8 cellular contexts compared by ENCODE assay signal in genomic region chr19:21482863-21483276, GRCh38. TPM values are rescaled to one million over a fixed set of nuclear protein-coding genes. Genes with fewer than 3 reads are reported as not detected.
DNase-seq lines count a peak whose midpoint lies in the region; ATAC-seq and TF ChIP-seq lines count a peak whose summit lies in the region.

No MANE protein-coding gene starts in this region.

- TF ChIP-seq CTCF in GM10248 (IDR thresholded peaks at IDR 0.05; ENCODE audit: control extremely low read depth, extremely low read depth, low read depth, missing control alignments) (peak; percentile 59), gastrocnemius medialis (IDR thresholded peaks at IDR 0.05 in 4 of 5, conservative IDR thresholded peaks at IDR 0.05 in 1 of 5) (peak; percentile 42 to 73 (median 51)), Calu3 (IDR thresholded peaks at IDR 0.05; ENCODE audit: unreplicated experiment) (no peak)

- no TSS peak for BruUV-seq in Calu3 (replicated peaks; lab: Mats Ljungman, UMichigan)

- no peaks in the 10 kb centered on the region for H3K36me3 ChIP-seq in gastrocnemius medialis

- peak overlapping the region in 2 of 4 donors; percentile 14 to 53 for H3K27ac ChIP-seq in gastrocnemius medialis

- CTCF ChIA-PET in GM10248 (lab: Yijun Ruan, JAX), result interaction anchor here (0.9 to 1.5 kb wide), 4 partner anchors 17 to 472 kb away, joined by 3 to 4 read pairs (median 3); no protein-coding TSS in a partner anchor
- CTCF ChIA-PET in Calu3 (lab: Charles Lee), result no interaction called here

- in situ Hi-C loops in gastrocnemius medialis (cut with MboI; ENCODE audit: low sequenced_read_pairs in 4 of 4), result loop anchor here in 1 of 4 donors (25.0 kb wide), 1 partner anchor 204 kb away; no protein-coding TSS in a partner anchor

- H3K27me3 Mint-ChIP-seq in activated T-helper 17 cell treated with anti-CD3 and anti-CD28 coated beads, Interleukin-2, amount 50 U/mL, for 72 hours, result no peaks in the 10 kb centered on the region
- no peaks in the 10 kb centered on the region for H3K27me3 Mint-ChIP-seq in Calu3 (ENCODE audit: unreplicated experiment)

- H3K27ac Mint-ChIP-seq in activated T-helper 17 cell treated with anti-CD3 and anti-CD28 coated beads, Interleukin-2, amount 50 U/mL, for 72 hours, result peak overlapping the region; percentile 31
- H3K27ac Mint-ChIP-seq in Calu3 (ENCODE audit: unreplicated experiment), result no peak overlapping the region

- no peaks in the 10 kb centered on the region for H3K36me3 Mint-ChIP-seq in activated T-helper 17 cell treated with anti-CD3 and anti-CD28 coated beads, Interleukin-2, amount 50 U/mL, for 72 hours (ENCODE audit: low read depth)
- H3K36me3 Mint-ChIP-seq in Calu3 (ENCODE audit: insufficient read depth, unreplicated experiment), result peaks cover 5% of the 10 kb centered on the region

- H3K4me3 Mint-ChIP-seq in activated T-helper 17 cell treated with anti-CD3 and anti-CD28 coated beads, Interleukin-2, amount 50 U/mL, for 72 hours, result no peak overlapping the region
- H3K4me3 Mint-ChIP-seq in Calu3 (ENCODE audit: low read depth, unreplicated experiment), result no peak overlapping the region

- H3K9me3 ChIP-seq in gastrocnemius medialis, result no peaks in the 10 kb centered on the region

- H3K27me3 ChIP-seq in gastrocnemius medialis, result no peaks in the 10 kb centered on the region

- intact Hi-C loops in Right ventricle myocardium inferior (cut with DNase I) (loop anchor here (1.0 to 2.0 kb wide), 2 partner anchors 216 to 280 kb away; no protein-coding TSS in a partner anchor), gastrocnemius medialis (cut with DNase I; ENCODE audit: low total_unique reads) (loop anchor here (10.0 kb wide), 1 partner anchor 278 kb away; no protein-coding TSS in a partner anchor), Calu3 (cut with micrococcal nuclease; ENCODE audit: unreplicated experiment) (no loop called here)

- H3K4me3 ChIP-seq in gastrocnemius medialis, result peak overlapping the region in 1 of 4 donors; percentile 13

- H3K4me1 Mint-ChIP-seq in activated T-helper 17 cell treated with anti-CD3 and anti-CD28 coated beads, Interleukin-2, amount 50 U/mL, for 72 hours, result peaks cover 2% of the 10 kb centered on the region
- H3K4me1 Mint-ChIP-seq in Calu3 (ENCODE audit: low read depth, unreplicated experiment), result no peaks in the 10 kb centered on the region

- TF ChIP-seq POLR2A in gastrocnemius medialis (IDR thresholded peaks at IDR 0.05), result no peak

- DNase-seq in GM10248 (ENCODE audit: extremely low spot score), result peak; percentile 45
- peak; percentile 35 for DNase-seq in OCI-M1 (lab: John Stamatoyannopoulos, UW)
- peak; percentile 73 for DNase-seq in Right ventricle myocardium inferior (ENCODE audit: missing footprints)
- peak in 1 of 2 donors; percentile 68 for DNase-seq in gastrocnemius medialis
- no peak for DNase-seq in Calu3
- no peak for DNase-seq in COR-L47 (lab: John Stamatoyannopoulos, UW)
- no peak for DNase-seq in SW480 (ENCODE audit: low spot score)

- peak; percentile 92 for ATAC-seq in activated T-helper 17 cell treated with anti-CD3 and anti-CD28 coated beads, Interleukin-2, amount 50 U/mL, for 72 hours (replicated peaks)
- ATAC-seq in Right ventricle myocardium inferior (peak; percentile 83), gastrocnemius medialis (peak in 1 of 2 donors; percentile 70)

- no peaks in the 10 kb centered on the region for H3K4me1 ChIP-seq in gastrocnemius medialis

- H3K9me3 Mint-ChIP-seq in activated T-helper 17 cell treated with anti-CD3 and anti-CD28 coated beads, Interleukin-2, amount 50 U/mL, for 72 hours, result no peaks in the 10 kb centered on the region
- peaks cover 13% of the 10 kb centered on the region for H3K9me3 Mint-ChIP-seq in Calu3 (ENCODE audit: low read depth, unreplicated experiment)

- POLR2A ChIA-PET in GM10248 (lab: Yijun Ruan, JAX), result interaction anchor here (0.5 kb wide), 1 partner anchor 579 kb away, joined by 3 read pairs; no protein-coding TSS in a partner anchor

RNA-seq across cellular contexts. Expression of gene ZNF429, which starts 22.5 kb away (rescaled TPM):
- 10 to 100 TPM in 1 of 2 donors, 1 to 10 TPM in 1; 6.2 to 15.5 TPM for total RNA-seq in activated T-helper 17 cell treated with anti-CD3 and anti-CD28 coated beads, Interleukin-2, amount 50 U/mL, for 72 hours
- total RNA-seq in Right ventricle myocardium inferior, result 10.8 TPM
- 10 to 100 TPM in 1 of 4 donors, 1 to 10 TPM in 3; 3.4 to 11.1 (median 7.4) TPM for total RNA-seq in gastrocnemius medialis
- total RNA-seq in Calu3 (2022), result 3.7 and 5.6 TPM in 2 replicates

Comparison
In these comparisons a context has a peak if more than half of its experiments do, and no peak if none do; other contexts are left out.
1. DNase-seq: peak in GM10248 (single experiment), OCI-M1 (single experiment) and Right ventricle myocardium inferior (single experiment); none in Calu3 (single experiment), COR-L47 (single experiment) and SW480 (single experiment).